Comparison of ENCODE assay signal across 4 cellular contexts in genomic region chr4:37204740-37205139, GRCh38. TPM values are rescaled to one million over a fixed set of nuclear protein-coding genes. Genes with fewer than 3 reads are reported as not detected.
"Had no signal": no experiment of that assay in that cellular context is flagged by ENCODE, and none has a peak within 500 bp of the region (broad histone marks: within the 10 kb centered on the region; RNA-seq: fewer than 3 reads in every experiment).

No MANE protein-coding gene starts in this region.

RNA-seq across cellular contexts. Expression of gene NWD2, which starts 39.8 kb away (rescaled TPM):
- total RNA-seq: HepG2, HT1080, IMR-90 had no signal
- polyA plus RNA-seq: HepG2, IgD-negative memory B cell, IMR-90 had no signal
